In the genomic region with DNA sequence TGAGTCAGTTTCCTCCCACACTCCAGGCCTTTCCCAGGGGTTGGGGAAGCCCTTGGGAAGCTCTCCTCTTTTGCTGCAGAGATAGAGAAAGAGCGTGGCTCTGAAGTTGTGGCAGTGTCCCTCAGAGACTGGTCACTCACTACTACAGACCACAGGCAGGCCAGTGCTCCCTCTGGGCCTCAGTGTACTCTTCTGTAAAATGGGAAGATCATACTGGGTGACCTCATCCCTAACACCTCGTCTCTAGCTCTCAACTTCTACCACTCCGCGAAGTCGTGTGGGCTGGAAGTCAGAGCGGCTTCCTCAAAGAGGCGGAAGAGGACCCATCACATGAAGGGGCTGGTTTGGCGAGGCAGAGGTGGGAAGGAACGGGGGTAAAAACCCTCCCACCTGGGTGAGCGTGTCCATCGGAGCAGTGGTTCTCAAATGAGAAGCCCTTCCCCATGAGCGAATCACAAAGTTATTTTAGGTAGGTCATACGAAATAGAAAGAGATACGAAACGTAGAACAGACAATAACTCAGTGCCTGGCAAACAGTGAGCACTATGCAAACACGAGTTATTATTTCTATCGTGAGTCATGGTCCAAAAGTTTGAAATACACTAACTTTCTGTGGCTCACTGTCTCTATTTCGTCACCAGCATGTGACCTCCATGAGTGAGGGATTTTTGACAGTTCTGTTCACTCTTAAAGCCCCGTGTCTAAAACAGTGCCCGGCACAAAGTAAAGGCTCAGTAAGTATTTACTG, we compare ENCODE assay signal across 14 cellular contexts. TPM values are rescaled to one million over a fixed set of nuclear protein-coding genes. Genes with fewer than 3 reads are reported as not detected.
DNase-seq lines count a peak whose midpoint lies in the region; ATAC-seq and TF ChIP-seq lines count a peak whose summit lies in the region.
"Had no signal": no experiment of that assay in that cellular context is flagged by ENCODE, and none has a peak within 500 bp of the region (broad histone marks: within the 10 kb centered on the region; RNA-seq: fewer than 3 reads in every experiment).

No MANE protein-coding gene starts in this region.

- no peaks in the 10 kb centered on the region for H3K36me3 Mint-ChIP-seq in stimulated activated memory B cell treated with anti-CD40 and anti-IgM and Interleukin-4, amounts not matched to agents 10 μg/mL and 1 μg/mL and 100 μg/mL, for 72 hours

- in situ Hi-C loops in ACHN (cut with HindIII; ENCODE audit: low pct_ligation_motif_present, low pct_unique_long_range_greater_than_20kb, low sequenced_read_pairs) = no loop called here
- in situ Hi-C loops in astrocyte of the cerebellum (cut with HindIII; ENCODE audit: low sequenced_read_pairs) = no loop called here

- H3K9me3 ChIP-seq in HEK293 (ENCODE audit: control insufficient read depth, insufficient read depth, low read depth, low read length) = no peaks in the 10 kb centered on the region
- H3K9me3 ChIP-seq: gastrocnemius medialis had no signal

- H3K36me3 ChIP-seq in HEK293 (ENCODE audit: control insufficient read depth in 2 of 2, insufficient read depth in 1 of 2, low read length in 2 of 2) = peaks cover 0 to 3% of the 10 kb centered on the region in 2 experiments; a peak in 1 of 3 replicates
- H3K36me3 ChIP-seq: gastrocnemius medialis had no signal

- no peak overlapping the region for H3K4me3 Mint-ChIP-seq in stimulated activated memory B cell treated with anti-CD40 and anti-IgM and Interleukin-4, amounts not matched to agents 10 μg/mL and 1 μg/mL and 100 μg/mL, for 72 hours
- H3K4me3 Mint-ChIP-seq: CD8-positive, alpha-beta memory T cell; stimulated activated naive CD8-positive, alpha-beta T cell treated with anti-CD3 and anti-CD28 coated beads, Interleukin-15, Interleukin-2, amounts not matched to agents 100 ng/mL and 50 ng/mL, for 24 hours had no signal

- no peaks in the 10 kb centered on the region for H3K9me3 Mint-ChIP-seq in stimulated activated memory B cell treated with anti-CD40 and anti-IgM and Interleukin-4, amounts not matched to agents 10 μg/mL and 1 μg/mL and 100 μg/mL, for 72 hours
- H3K9me3 Mint-ChIP-seq: CD8-positive, alpha-beta memory T cell; stimulated activated naive CD8-positive, alpha-beta T cell treated with anti-CD3 and anti-CD28 coated beads, Interleukin-15, Interleukin-2, amounts not matched to agents 100 ng/mL and 50 ng/mL, for 24 hours had no signal

- no peak overlapping the region for H3K27ac ChIP-seq in HEK293 (ENCODE audit: extremely low read depth, low read depth, low read length)
- H3K27ac ChIP-seq: gastrocnemius medialis had no signal

- no peaks in the 10 kb centered on the region for H3K4me1 ChIP-seq in HEK293 (ENCODE audit: control insufficient read depth, insufficient read depth, low read length)
- H3K4me1 ChIP-seq: gastrocnemius medialis had no signal

- ATAC-seq in left lobe of liver = peak; percentile 46
- no peak for ATAC-seq in HG03025 (IDR thresholded peaks at IDR 0.05; ENCODE audit: low FRiP score, unreplicated experiment)
- no peak for ATAC-seq in HG03045 (IDR thresholded peaks at IDR 0.05; ENCODE audit: unreplicated experiment)
- no peak for ATAC-seq in stimulated activated memory B cell treated with anti-CD40 and anti-IgM and Interleukin-4, amounts not matched to agents 10 μg/mL and 1 μg/mL and 100 μg/mL, for 72 hours
- ATAC-seq: gastrocnemius medialis had no signal

- H3K4me3 ChIP-seq in HEK293 (ENCODE audit: low read depth, low read length) (no peak overlapping the region), astrocyte of the cerebellum (ENCODE audit: low read depth, low read length) (no peak overlapping the region)
- H3K4me3 ChIP-seq: gastrocnemius medialis had no signal

- TF ChIP-seq CTCF in HEK293 (tag by site-specific recombination; IDR thresholded peaks at IDR 0.05) (no peak), astrocyte of the cerebellum (IDR thresholded peaks at IDR 0.05; ENCODE audit: low read depth, low read length, missing control alignments) (no peak)

- CTCF ChIA-PET in HEK293 (lab: Yijun Ruan, JAX) = no interaction called here

- H3K27ac Mint-ChIP-seq in stimulated activated memory B cell treated with anti-CD40 and anti-IgM and Interleukin-4, amounts not matched to agents 10 μg/mL and 1 μg/mL and 100 μg/mL, for 72 hours = no peak overlapping the region
- H3K27ac Mint-ChIP-seq: stimulated activated naive CD8-positive, alpha-beta T cell treated with anti-CD3 and anti-CD28 coated beads, Interleukin-15, Interleukin-2, amounts not matched to agents 100 ng/mL and 50 ng/mL, for 24 hours had no signal

- H3K4me1 Mint-ChIP-seq in stimulated activated memory B cell treated with anti-CD40 and anti-IgM and Interleukin-4, amounts not matched to agents 10 μg/mL and 1 μg/mL and 100 μg/mL, for 72 hours = peaks cover 22% of the 10 kb centered on the region

- H3K27me3 Mint-ChIP-seq in stimulated activated memory B cell treated with anti-CD40 and anti-IgM and Interleukin-4, amounts not matched to agents 10 μg/mL and 1 μg/mL and 100 μg/mL, for 72 hours = no peaks in the 10 kb centered on the region
- H3K27me3 Mint-ChIP-seq: CD8-positive, alpha-beta memory T cell; stimulated activated naive CD8-positive, alpha-beta T cell treated with anti-CD3 and anti-CD28 coated beads, Interleukin-15, Interleukin-2, amounts not matched to agents 100 ng/mL and 50 ng/mL, for 24 hours had no signal

- DNase-seq in ACHN (peak; percentile 44), astrocyte of the cerebellum (ENCODE audit: low read depth) (peak; percentile 19), left lobe of liver (ENCODE audit: low spot score) (no peak), iPS-NIHi11 (ENCODE audit: low spot score) (no peak)
- DNase-seq: activated naive CD4-positive, alpha-beta T cell treated with anti-CD3 and anti-CD28 coated beads, Interleukin-2, amount 50 U/mL, for 16 hours; CD8-positive, alpha-beta memory T cell; gastrocnemius medialis; NCI-H1092 treated with DMSO at 0.1 percent for 48 hours; stimulated activated CD4-positive, alpha-beta T cell treated with anti-CD3 and anti-CD28 coated beads, Interleukin-15, amount 100 ng/mL, for 24 hours had no signal

- POLR2A ChIA-PET in HEK293 (lab: Yijun Ruan, JAX) = no interaction called here

TF ChIP-seq in HEK293, 187 proteins besides CTCF, POLR2A, EP300 and RAD21:
- TF ChIP-seq ZNF510 (tag by site-specific recombination; IDR thresholded peaks at IDR 0.05; ENCODE audit: insufficient replicate concordance) (no peak), GFI1B (tag by site-specific recombination; IDR thresholded peaks at IDR 0.05) (no peak), EGR2 (tag by site-specific recombination; IDR thresholded peaks at IDR 0.05; ENCODE audit: low read depth) (peak; percentile 38; the same call in 1 of the 2 replicates), OVOL3 (tag by site-specific recombination; IDR thresholded peaks at IDR 0.05) (no peak), ZFHX2 (tag by site-specific recombination; conservative IDR thresholded peaks at IDR 0.05) (peak; percentile 36; the same call in 1 of the 2 replicates)

RNA-seq across cellular contexts. Expression of gene PRKAG2, which starts 32.7 kb away (rescaled TPM):
- total RNA-seq in left lobe of liver = 43.4 TPM

Comparison
In these comparisons a context has a peak if more than half of its experiments do, and no peak if none do; other contexts are left out.
1. DNase-seq: peak in ACHN (single experiment) and astrocyte of the cerebellum (single experiment); none in left lobe of liver (single experiment) and iPS-NIHi11 (single experiment).